In the genomic region with DNA sequence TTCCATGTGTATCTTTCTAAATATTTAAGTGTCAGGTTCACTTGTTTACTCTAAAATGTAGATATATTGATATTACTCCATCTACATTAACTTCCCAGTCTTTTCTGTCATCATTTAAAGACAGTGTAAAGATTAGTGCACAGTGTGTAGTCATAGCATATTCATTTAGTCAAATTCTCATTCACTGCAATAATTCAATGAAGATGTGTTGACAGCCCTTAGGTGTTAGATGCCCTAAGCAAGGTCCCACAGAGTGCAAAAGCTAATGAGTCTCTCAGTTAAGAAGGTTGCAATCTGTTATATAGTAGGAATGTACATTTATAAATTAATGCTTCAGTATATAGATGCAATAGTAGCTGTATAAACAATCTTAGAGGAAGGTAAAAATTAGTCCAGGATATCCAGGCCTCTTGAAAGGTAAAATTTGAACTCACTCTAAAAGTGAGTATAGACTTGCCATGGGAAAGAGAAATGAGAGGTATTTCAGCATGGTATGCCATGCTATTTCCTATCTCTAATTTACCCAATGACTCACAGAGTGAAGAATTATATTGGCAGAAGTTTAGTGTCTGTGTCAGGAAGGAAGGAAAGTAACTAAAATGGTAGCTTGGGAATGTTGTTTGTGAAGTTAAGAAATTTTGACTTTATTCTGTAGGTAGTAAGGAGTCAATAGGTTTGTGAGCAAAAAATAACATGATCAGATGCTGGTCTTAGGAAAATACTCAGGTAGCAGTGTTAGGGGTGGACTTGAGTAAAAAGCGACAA, we compare ENCODE assay signal across 15 cellular contexts.
DNase-seq lines count a peak whose midpoint lies in the region; ATAC-seq and TF ChIP-seq lines count a peak whose summit lies in the region.
"Had no signal": no experiment of that assay in that cellular context is flagged by ENCODE, and none has a peak within 500 bp of the region (broad histone marks: within the 10 kb centered on the region; RNA-seq: fewer than 3 reads in every experiment).

No MANE protein-coding gene starts in this region.

- peaks cover 0 to 6% of the 10 kb centered on the region in 2 donors for H3K4me1 ChIP-seq in left lung

- no peaks in the 10 kb centered on the region for H3K27me3 Mint-ChIP-seq in Calu3 (ENCODE audit: unreplicated experiment)
- H3K27me3 Mint-ChIP-seq: dendritic cell treated with granulocyte-macrophage colony-stimulating factor and Interleukin-4, amounts not matched to agents 40 ng/mL and 50 ng/mL, for 4 days had no signal

- H3K36me3 ChIP-seq in left lung, result no peaks in the 10 kb centered on the region

- no peak overlapping the region for H3K4me3 Mint-ChIP-seq in Calu3 (ENCODE audit: low read depth, unreplicated experiment)
- H3K4me3 Mint-ChIP-seq: activated naive CD4-positive, alpha-beta T cell treated with anti-CD3 and anti-CD28 coated beads, Interleukin-2, amount 50 U/mL, for 24 hours; dendritic cell treated with granulocyte-macrophage colony-stimulating factor and Interleukin-4, amounts not matched to agents 40 ng/mL and 50 ng/mL, for 4 days; mesothelial cell of epicardium had no signal

- no TSS peak for BruUV-seq in Calu3 (replicated peaks; lab: Mats Ljungman, UMichigan)

- intact Hi-C loops in Calu3 (cut with micrococcal nuclease; ENCODE audit: unreplicated experiment), result no loop called here
- intact Hi-C loops in left lung (cut with DNase I), result no loop called here

- peaks cover 0 to 11% of the 10 kb centered on the region in 2 donors for H3K9me3 ChIP-seq in left lung

- TF ChIP-seq CTCF in Calu3 (IDR thresholded peaks at IDR 0.05; ENCODE audit: unreplicated experiment), result no peak
- TF ChIP-seq CTCF in left lung (IDR thresholded peaks at IDR 0.05), result no peak

- ATAC-seq in left lung (peak; percentile 37), GM18498 (IDR thresholded peaks at IDR 0.05; ENCODE audit: unreplicated experiment) (no peak)

- peaks cover 11% of the 10 kb centered on the region for H3K4me1 Mint-ChIP-seq in Calu3 (ENCODE audit: low read depth, unreplicated experiment)
- H3K4me1 Mint-ChIP-seq: activated naive CD4-positive, alpha-beta T cell treated with anti-CD3 and anti-CD28 coated beads, Interleukin-2, amount 50 U/mL, for 24 hours had no signal

- no peaks in the 10 kb centered on the region for H3K36me3 Mint-ChIP-seq in Calu3 (ENCODE audit: insufficient read depth, unreplicated experiment)
- H3K36me3 Mint-ChIP-seq: activated naive CD4-positive, alpha-beta T cell treated with anti-CD3 and anti-CD28 coated beads, Interleukin-2, amount 50 U/mL, for 24 hours; mesothelial cell of epicardium had no signal

- peak overlapping the region; percentile 12 for H3K27ac Mint-ChIP-seq in Calu3 (ENCODE audit: unreplicated experiment)
- H3K27ac Mint-ChIP-seq: activated naive CD4-positive, alpha-beta T cell treated with anti-CD3 and anti-CD28 coated beads, Interleukin-2, amount 50 U/mL, for 24 hours; dendritic cell treated with granulocyte-macrophage colony-stimulating factor and Interleukin-4, amounts not matched to agents 40 ng/mL and 50 ng/mL, for 4 days; mesothelial cell of epicardium had no signal

- H3K27me3 ChIP-seq in left lung, result no peaks in the 10 kb centered on the region

- peaks cover 8% of the 10 kb centered on the region for H3K9me3 Mint-ChIP-seq in Calu3 (ENCODE audit: low read depth, unreplicated experiment)

- no peak for DNase-seq in Calu3
- peak; percentile 60 for DNase-seq in LHCN-M2 (ENCODE audit: low read depth)
- DNase-seq in dermis blood vessel endothelial cell, result peak; percentile 61
- DNase-seq in left lung, result no peak
- no peak for DNase-seq in NCI-H345 treated with DMSO at 0.1 percent for 48 hours (lab: John Stamatoyannopoulos, UW; ENCODE audit: unreplicated experiment)
- no peak for DNase-seq in NCI-H1436 (lab: John Stamatoyannopoulos, UW)
- no peak for DNase-seq in SKM-1 treated with dmso at 0.1 percent for 144 hours (lab: John Stamatoyannopoulos, UW; ENCODE audit: unreplicated experiment)
- DNase-seq: hippocampal formation, OCI-M1, T-helper 9 cell had no signal

- CTCF ChIA-PET in Calu3 (lab: Charles Lee), result no interaction called here

- H3K27ac ChIP-seq in left lung, result no peak overlapping the region
- H3K27ac ChIP-seq: C4-2B had no signal

- no peak overlapping the region for H3K4me3 ChIP-seq in left lung

Comparison
In these comparisons a context has a peak if more than half of its experiments do, and no peak if none do; other contexts are left out.
1. DNase-seq: peak in LHCN-M2 (single experiment) and dermis blood vessel endothelial cell (single experiment); none in Calu3 (single experiment), left lung (0 of 2), NCI-H345 treated with DMSO at 0.1 percent for 48 hours (single experiment), NCI-H1436 (single experiment) and SKM-1 treated with dmso at 0.1 percent for 144 hours (single experiment).